8 cellular contexts compared by ENCODE assay signal in the genomic region with DNA sequence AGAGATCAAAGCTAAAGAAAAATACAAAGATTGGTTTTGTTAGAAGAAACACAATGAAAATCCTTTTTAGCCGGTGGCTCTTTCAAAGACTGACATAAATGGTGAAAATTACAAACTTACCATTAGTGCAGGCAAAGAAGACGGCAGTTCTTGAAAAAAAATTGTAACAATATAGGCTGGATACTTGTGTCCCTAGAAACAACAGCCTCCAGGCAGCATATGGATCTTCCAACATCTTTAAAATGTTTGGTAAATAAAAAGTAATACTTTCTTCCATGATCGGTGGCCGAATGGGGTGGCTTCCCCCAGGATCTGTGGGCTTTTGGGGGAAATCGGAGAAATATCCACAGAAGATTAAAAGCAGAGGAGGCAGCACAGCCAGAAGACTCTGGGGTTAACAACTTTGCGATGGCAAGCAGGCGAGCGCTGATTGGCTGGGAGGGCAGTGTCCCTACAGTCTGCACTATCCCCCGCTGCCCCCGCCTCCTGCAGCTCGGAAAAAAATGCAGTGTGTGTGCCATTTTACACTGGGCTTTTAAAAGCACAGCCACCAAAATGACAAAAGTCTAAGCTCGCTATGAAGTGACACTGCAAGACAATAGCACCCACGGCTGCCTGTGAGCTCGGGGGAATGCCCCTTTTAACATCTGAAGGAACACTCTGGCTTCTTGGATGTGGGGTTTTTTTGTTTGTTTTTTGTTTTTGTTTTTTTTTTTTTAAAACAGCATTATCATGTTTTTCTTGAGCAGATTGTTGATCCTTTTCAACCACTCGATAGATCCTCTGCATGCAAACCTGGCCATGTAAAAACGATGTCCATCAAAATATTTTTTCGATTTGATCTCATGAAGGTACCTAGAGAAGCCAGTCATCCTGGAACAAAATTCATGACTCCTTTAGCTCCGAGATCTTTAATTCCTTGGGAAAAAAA. TPM values are rescaled to one million over a fixed set of nuclear protein-coding genes. Genes with fewer than 3 reads are reported as not detected.
DNase-seq lines count a peak whose midpoint lies in the region; ATAC-seq and TF ChIP-seq lines count a peak whose summit lies in the region.

No MANE protein-coding gene starts in this region.

- no peaks in the 10 kb centered on the region for H3K27me3 ChIP-seq in right atrium auricular region
- H3K27me3 ChIP-seq in prostate gland (replicated peaks; ENCODE audit: insufficient read depth), result no peaks in the 10 kb centered on the region

- H3K36me3 ChIP-seq in right atrium auricular region, result no peaks in the 10 kb centered on the region
- H3K36me3 ChIP-seq in prostate gland, result no peaks in the 10 kb centered on the region
- H3K36me3 ChIP-seq in urinary bladder (ENCODE audit: insufficient read depth), result no peaks in the 10 kb centered on the region

- no peaks in the 10 kb centered on the region for H3K9me3 ChIP-seq in right atrium auricular region
- no peaks in the 10 kb centered on the region for H3K9me3 ChIP-seq in prostate gland

- H3K27me3 Mint-ChIP-seq in T-cell, result no peaks in the 10 kb centered on the region

- H3K4me3 ChIP-seq in right atrium auricular region (peak overlapping the region; percentile 63 to 77), prostate gland (peak overlapping the region; percentile 55 to 59), urinary bladder (ENCODE audit: low read depth, low read length) (peak overlapping the region; percentile 81)

- intact Hi-C loops in prostate gland (cut with DNase I), result loop anchor here (2.0 to 10.0 kb wide), 2 partner anchors 68 to 324 kb away; a partner anchor contains a TSS

- DNase-seq in GM13977 (ENCODE audit: low spot score), result peak; percentile 67
- peak; percentile 87 for DNase-seq in NCI-H146 treated with DMSO at 0.1 percent for 48 hours (lab: John Stamatoyannopoulos, UW; ENCODE audit: unreplicated experiment)
- DNase-seq in T-cell, result peak; percentile 77 to 97 (median 93)
- DNase-seq in right atrium auricular region (ENCODE audit: low spot score), result peak; percentile 97
- peak; percentile 95 for DNase-seq in prostate gland (ENCODE audit: low spot score)

- WGBS in prostate gland, result under 1% methylated on average over 18 of the region's 18 CpGs
- WGBS in urinary bladder, result under 1% methylated on average over 18 of the region's 18 CpGs

- TF ChIP-seq CTCF in GM13977 (IDR thresholded peaks at IDR 0.05; ENCODE audit: extremely low read depth, insufficient read depth, missing control alignments), result no peak
- no peak for TF ChIP-seq CTCF in right atrium auricular region (IDR thresholded peaks at IDR 0.05)
- TF ChIP-seq CTCF in prostate gland (IDR thresholded peaks at IDR 0.05), result no peak

- H3K9me3 Mint-ChIP-seq in T-cell, result no peaks in the 10 kb centered on the region

- H3K4me3 Mint-ChIP-seq in T-cell, result no peak overlapping the region

- TF ChIP-seq POLR2A in prostate gland (IDR thresholded peaks at IDR 0.05), result peak; percentile 68

- H3K4me1 Mint-ChIP-seq in T-cell, result peaks cover 17 to 22% (median 21%) of the 10 kb centered on the region in 3 donors

- CTCF ChIA-PET in T-cell (lab: Charles Lee), result interaction anchor here (0.5 to 2.9 kb wide), 25 partner anchors 7 to 531 kb away, joined by 3 to 24 read pairs (median 4); a partner anchor contains a TSS

- ATAC-seq in HG02870 (IDR thresholded peaks at IDR 0.05; ENCODE audit: unreplicated experiment), result peak; percentile 94
- ATAC-seq in T-cell (replicated peaks in 1 of 4), result peak; percentile 91 to 97 (median 96)

- peak overlapping the region; percentile 88 for H3K27ac ChIP-seq in angular gyrus (ENCODE audit: low read depth, low read length)
- peak overlapping the region; percentile 87 to 89 for H3K27ac ChIP-seq in right atrium auricular region
- peak overlapping the region; percentile 82 to 84 for H3K27ac ChIP-seq in prostate gland
- peak overlapping the region; percentile 43 for H3K27ac ChIP-seq in urinary bladder (ENCODE audit: low read depth)

- H3K36me3 Mint-ChIP-seq in T-cell, result peaks cover 5% of the 10 kb centered on the region

- POLR2A ChIA-PET in T-cell (lab: Charles Lee), result interaction anchor here (0.5 to 2.5 kb wide), 17 partner anchors 9 to 760 kb away, joined by 3 to 11 read pairs (median 3); a partner anchor contains a TSS

- no peak overlapping the region for H3K27ac Mint-ChIP-seq in T-cell

- H3K4me1 ChIP-seq in right atrium auricular region (peaks cover 0 to 23% of the 10 kb centered on the region in 2 donors), prostate gland (replicated peaks) (no peaks in the 10 kb centered on the region), urinary bladder (ENCODE audit: insufficient read depth) (no peaks in the 10 kb centered on the region)

- in situ Hi-C loops in GM13977 (cut with MboI; ENCODE audit: low pct_unique_long_range_greater_than_20kb, low sequenced_read_pairs, unreplicated experiment), result no loop called here

RNA-seq across cellular contexts. Expression of a gene that starts 31.7 kb away (rescaled TPM):
- total RNA-seq in T-cell (100 to 1,000 TPM in 3 of 5 donors, 10 to 100 TPM in 2; 88.0 to 161 (median 101) TPM), right atrium auricular region (10 to 100 TPM; 19.5 to 20.1 TPM), prostate gland (10 to 100 TPM; 37.1 to 58.3 TPM), urinary bladder (116 TPM)
- polyA plus RNA-seq in urinary bladder, result 29.3 TPM

Comparison
In these comparisons a context has a peak if more than half of its experiments do, and no peak if none do; other contexts are left out.
1. Peak in every context shown above with its lines: DNase-seq, ATAC-seq, H3K4me3 ChIP-seq and H3K27ac ChIP-seq.